ENCODE assay signal across 8 cellular contexts in genomic region chr1:212186427-212187207, GRCh38.
DNase-seq lines count a peak whose midpoint lies in the region; ATAC-seq, FAIRE-seq and TF ChIP-seq lines count a peak whose summit lies in the region.

No MANE protein-coding gene starts in this region.

- H3K4me3 ChIP-seq in pancreas (no peak overlapping the region), H7 (ENCODE audit: insufficient read depth, low read depth, low read length) (no peak overlapping the region)

- intact Hi-C loops in pancreas (cut with DNase I), result no loop called here

- peak; percentile 22 for DNase-seq in CD1c-positive myeloid dendritic cell (ENCODE audit: extremely low spot score)
- peak; percentile 44 for DNase-seq in SK-MEL-5 (ENCODE audit: low read depth, low spot score)
- no peak for DNase-seq in pancreas
- DNase-seq in H7, result no peak
- no peak for DNase-seq in osteocyte (ENCODE audit: extremely low spot score, unreplicated experiment)
- no peak for DNase-seq in NCI-H1417 treated with DMSO at 0.1 percent for 48 hours (lab: John Stamatoyannopoulos, UW)

- H3K27ac ChIP-seq in pancreas, result peak overlapping the region in 3 of 4 donors; percentile 3 to 45 (median 31)

- H3K4me1 Mint-ChIP-seq in osteocyte (ENCODE audit: unreplicated experiment), result peaks cover 4% of the 10 kb centered on the region

- no peaks in the 10 kb centered on the region for H3K9me3 Mint-ChIP-seq in osteocyte (ENCODE audit: unreplicated experiment)

- TF ChIP-seq CTCF in pancreas (IDR thresholded peaks at IDR 0.05) (no peak), osteocyte (IDR thresholded peaks at IDR 0.05) (no peak)

- no peak overlapping the region for H3K27ac Mint-ChIP-seq in osteocyte (ENCODE audit: unreplicated experiment)

- 63 to 66% methylated on average over 8 of the region's 8 CpGs for WGBS in pancreas, 2 donors

- ATAC-seq in GM18909 (IDR thresholded peaks at IDR 0.05; ENCODE audit: poor library complexity, unreplicated experiment) (peak; percentile 98), HG03095 (IDR thresholded peaks at IDR 0.05; ENCODE audit: unreplicated experiment) (peak; percentile 98), pancreas (peak; percentile 69 to 91 (median 89))

- no peak for FAIRE-seq in pancreas (lab: Jason Lieb, UNC)

- no peaks in the 10 kb centered on the region for H3K4me1 ChIP-seq in pancreas

- in situ Hi-C loops in SK-MEL-5 (cut with HindIII; ENCODE audit: low pct_unique_long_range_greater_than_20kb, low sequenced_read_pairs), result no loop called here

- H3K9me3 ChIP-seq in pancreas, result no peaks in the 10 kb centered on the region

- H3K36me3 ChIP-seq in pancreas, result no peaks in the 10 kb centered on the region
- no peaks in the 10 kb centered on the region for H3K36me3 ChIP-seq in H7 (replicated peaks; ENCODE audit: control insufficient read depth, insufficient read depth, low read length)

- peaks cover 2% of the 10 kb centered on the region for H3K27me3 Mint-ChIP-seq in osteocyte (ENCODE audit: unreplicated experiment)

- H3K27me3 ChIP-seq in pancreas, result no peaks in the 10 kb centered on the region
- H3K27me3 ChIP-seq in H7 (ENCODE audit: control insufficient read depth, insufficient read depth, low read length), result no peaks in the 10 kb centered on the region

- no peaks in the 10 kb centered on the region for H3K36me3 Mint-ChIP-seq in osteocyte (ENCODE audit: unreplicated experiment)

- H3K4me3 Mint-ChIP-seq in osteocyte (ENCODE audit: unreplicated experiment), result no peak overlapping the region

Comparison
In these comparisons a context has a peak if more than half of its experiments do, and no peak if none do; other contexts are left out.
1. DNase-seq: peak in CD1c-positive myeloid dendritic cell (single experiment) and SK-MEL-5 (single experiment); none in pancreas (0 of 6), H7 (single experiment), osteocyte (single experiment) and NCI-H1417 treated with DMSO at 0.1 percent for 48 hours (single experiment).
2. Peak in every context shown above with its lines, with median percentiles within 50 percentile points of each other: ATAC-seq.